23 cellular contexts compared by ENCODE assay signal in genomic region chr4:58286335-58286734, GRCh38.
"Had no signal": no experiment of that assay in that cellular context is flagged by ENCODE, and none has a peak within 500 bp of the region (broad histone marks: within the 10 kb centered on the region; RNA-seq: fewer than 3 reads in every experiment).

No MANE protein-coding gene starts in this region.

- DNase-seq: dermis blood vessel endothelial cell; dorsolateral prefrontal cortex; effector CD4-positive, alpha-beta T cell; effector memory CD4-positive, alpha-beta T cell; erythroblast; esophagus squamous epithelium; foreskin fibroblast; foreskin melanocyte; gastrocnemius medialis; glutamatergic neuron; head of caudate nucleus; heart right ventricle; hippocampal formation; left cardiac atrium; left lung; left ventricle myocardium superior; lower lobe of right lung; mesenchymal stem cell; mucosa of descending colon; naive B cell had no signal

- H3K9me3 ChIP-seq: esophagus squamous epithelium, gastrocnemius medialis, left lung, lower lobe of right lung, mucosa of descending colon had no signal

- H3K4me1 ChIP-seq: esophagus squamous epithelium, gastrocnemius medialis, heart right ventricle, left lung, lower lobe of right lung had no signal

- H3K4me3 ChIP-seq: coronary artery, dorsolateral prefrontal cortex, esophagus squamous epithelium, gastrocnemius medialis, heart right ventricle, left lung, lower lobe of right lung, mucosa of descending colon had no signal

- H3K27ac ChIP-seq: coronary artery, dorsolateral prefrontal cortex, epithelial cell of prostate, esophagus squamous epithelium, gastrocnemius medialis, heart right ventricle, left lung, lower lobe of right lung had no signal

- ATAC-seq: esophagus mucosa, gastrocnemius medialis, heart right ventricle, left cardiac atrium, left lung, left ventricle myocardium superior, lower lobe of right lung, mucosa of descending colon had no signal

- H3K36me3 ChIP-seq: esophagus squamous epithelium, gastrocnemius medialis, heart right ventricle, left lung, lower lobe of right lung had no signal

- H3K27me3 ChIP-seq: dorsolateral prefrontal cortex, esophagus squamous epithelium, gastrocnemius medialis, heart right ventricle, left lung had no signal
